In genomic region chr14:69633238-69633637, GRCh38 we compare ENCODE assay signal across 15 cellular contexts. TPM values are rescaled to one million over a fixed set of nuclear protein-coding genes. Genes with fewer than 3 reads are reported as not detected.
DNase-seq lines count a peak whose midpoint lies in the region; ATAC-seq, FAIRE-seq and TF ChIP-seq lines count a peak whose summit lies in the region.
"Had no signal": no experiment of that assay in that cellular context is flagged by ENCODE, and none has a peak within 500 bp of the region (broad histone marks: within the 10 kb centered on the region; RNA-seq: fewer than 3 reads in every experiment).

No MANE protein-coding gene starts in this region.

- H4K5ac ChIP-seq in mesendoderm (ENCODE audit: low read length) = no peak overlapping the region

- peaks cover 79% of the 10 kb centered on the region for H3K4me1 ChIP-seq in HepG2 (ENCODE audit: insufficient read depth, low read length)
- peaks cover 0 to 62% (median 17%) of the 10 kb centered on the region in 4 donors for H3K4me1 ChIP-seq in right lobe of liver
- H3K4me1 ChIP-seq in mesendoderm (ENCODE audit: control insufficient read depth, low read depth, low read length) = peaks cover 10% of the 10 kb centered on the region
- peaks cover 91 to 100% (median 97%) of the 10 kb centered on the region in 4 donors for H3K4me1 ChIP-seq in upper lobe of left lung

- H4K8ac ChIP-seq in mesendoderm (ENCODE audit: low read depth, low read length) = no peak overlapping the region

- no peak overlapping the region for H2BK120ac ChIP-seq in mesendoderm (ENCODE audit: low read depth, low read length)

- peak overlapping the region; percentile 87 for H3K27ac Mint-ChIP-seq in activated T-helper 17 cell treated with anti-CD3 and anti-CD28 coated beads, Interleukin-2, amount 50 U/mL, for 72 hours

- in situ Hi-C loops in HepG2 (cut with HindIII; ENCODE audit: extremely low pct_ligation_motif_present, low pct_unique_long_range_greater_than_20kb) = no loop called here

- peaks cover 5% of the 10 kb centered on the region for H3K79me2 ChIP-seq in HepG2 (ENCODE audit: insufficient read depth, low read length)
- no peaks in the 10 kb centered on the region for H3K79me2 ChIP-seq in mesendoderm (ENCODE audit: control insufficient read depth, insufficient read depth, low read length)

- no peaks in the 10 kb centered on the region for H3K79me1 ChIP-seq in mesendoderm (ENCODE audit: low read length)

- H3K23ac ChIP-seq in mesendoderm (ENCODE audit: low read length) = no peak overlapping the region

- no peaks in the 10 kb centered on the region for H3K9me3 Mint-ChIP-seq in activated T-helper 17 cell treated with anti-CD3 and anti-CD28 coated beads, Interleukin-2, amount 50 U/mL, for 72 hours

- H2AK5ac ChIP-seq in mesendoderm (ENCODE audit: low read length) = no peak overlapping the region

- H3K18ac ChIP-seq in mesendoderm (ENCODE audit: low read length) = no peak overlapping the region

- TF ChIP-seq RAD21 in HepG2 (CRISPR knock-in tag; IDR thresholded peaks at IDR 0.05) = no peak

- H2AFZ ChIP-seq in HepG2 (ENCODE audit: low read length) = no peak overlapping the region

- H3K27ac ChIP-seq in HepG2 (ENCODE audit: extremely low read length, insufficient read depth, low read length) (no peak overlapping the region), right lobe of liver (no peak overlapping the region), mesendoderm (ENCODE audit: low read depth, low read length) (no peak overlapping the region), upper lobe of left lung (peak overlapping the region; percentile 61 to 78 (median 67))
- H3K27ac ChIP-seq: suprapubic skin had no signal

- peak overlapping the region; percentile 80 for H3K4me3 Mint-ChIP-seq in activated T-helper 17 cell treated with anti-CD3 and anti-CD28 coated beads, Interleukin-2, amount 50 U/mL, for 72 hours
- H3K4me3 Mint-ChIP-seq: activated CD8-positive, alpha-beta T cell treated with anti-CD3 and anti-CD28 coated beads, Interleukin-2, amount 10 ng/mL, durations not matched to agents 7 days and 5 days had no signal

- no TSS peak for BruUV-seq in HepG2 (replicated peaks; lab: Mats Ljungman, UMichigan)

- CTCF ChIA-PET in HepG2 (lab: Yijun Ruan, JAX; ENCODE audit: low intra/inter-chr PET ratio, low total read pairs) = no interaction called here

- H3K4me2 ChIP-seq in HepG2 (ENCODE audit: low read depth, low read length) = no peak overlapping the region; the same call in 1 of the 2 replicates
- no peak overlapping the region for H3K4me2 ChIP-seq in mesendoderm (ENCODE audit: low read length)

- H3K36me3 ChIP-seq in HepG2 (replicated peaks in 1 of 2; ENCODE audit: control insufficient read depth in 1 of 2, insufficient read depth in 2 of 2, low read length in 2 of 2) (no peaks in the 10 kb centered on the region), right lobe of liver (no peaks in the 10 kb centered on the region), mesendoderm (ENCODE audit: control insufficient read depth, insufficient read depth, low read length) (no peaks in the 10 kb centered on the region), upper lobe of left lung (no peaks in the 10 kb centered on the region)
- H3K36me3 ChIP-seq: suprapubic skin had no signal

- H3K9ac ChIP-seq in HepG2 (ENCODE audit: insufficient read depth, low read depth, low read length) = no peak overlapping the region
- no peak overlapping the region for H3K9ac ChIP-seq in mesendoderm (ENCODE audit: low read length)

- H3K56ac ChIP-seq in mesendoderm (ENCODE audit: low read length) = no peak overlapping the region

- POLR2A ChIA-PET in HepG2 (lab: Yijun Ruan, JAX) = no interaction called here

- DNase-seq in HepG2 (ENCODE audit: low spot score) = peak; percentile 32
- DNase-seq in right lobe of liver = no peak
- peak; percentile 37 for DNase-seq in mesendoderm
- DNase-seq in upper lobe of left lung = no peak
- DNase-seq in AML-193 (lab: John Stamatoyannopoulos, UW) = no peak
- no peak for DNase-seq in NCI-H146 (lab: John Stamatoyannopoulos, UW)
- DNase-seq: activated CD8-positive, alpha-beta T cell treated with anti-CD3 and anti-CD28 coated beads, Interleukin-2, amount 10 ng/mL, durations not matched to agents 7 days and 5 days; activated gamma-delta T cell; NCI-H1694 treated with DMSO at 0.1 percent for 48 hours had no signal

- intact Hi-C loops in HepG2 (cut with micrococcal nuclease; ENCODE audit: unreplicated experiment) (no loop called here), right lobe of liver (cut with DNase I) (no loop called here)

- peak; percentile 39; the same call in 2 of the 3 replicates for ATAC-seq in HepG2
- ATAC-seq in right lobe of liver = no peak
- ATAC-seq in activated T-helper 17 cell treated with anti-CD3 and anti-CD28 coated beads, Interleukin-2, amount 50 U/mL, for 72 hours (replicated peaks) = no peak
- ATAC-seq in upper lobe of left lung (ENCODE audit: low FRiP score in 2 of 2) = no peak
- ATAC-seq in GM18868 (IDR thresholded peaks at IDR 0.05; ENCODE audit: unreplicated experiment) = no peak
- ATAC-seq: activated CD8-positive, alpha-beta T cell treated with anti-CD3 and anti-CD28 coated beads, Interleukin-2, amount 10 ng/mL, durations not matched to agents 7 days and 5 days had no signal

- no peak for TF ChIP-seq CTCF in HepG2 (CRISPR knock-in tag; IDR thresholded peaks at IDR 0.05)
- TF ChIP-seq CTCF in right lobe of liver (IDR thresholded peaks at IDR 0.05) = no peak
- TF ChIP-seq CTCF in upper lobe of left lung (IDR thresholded peaks at IDR 0.05) = no peak

- no peak overlapping the region for H3K4me3 ChIP-seq in HepG2 (replicated peaks in 1 of 3; ENCODE audit: insufficient read depth in 1 of 3, low read depth in 2 of 3, low read length in 3 of 3)
- no peak overlapping the region for H3K4me3 ChIP-seq in right lobe of liver
- H3K4me3 ChIP-seq in mesendoderm (ENCODE audit: low read length) = no peak overlapping the region
- no peak overlapping the region for H3K4me3 ChIP-seq in upper lobe of left lung
- H3K4me3 ChIP-seq: suprapubic skin had no signal

- WGBS in HepG2 (ENCODE audit: low lambda C conversion rate) = 29% methylated on average over 3 of the region's 4 CpGs
- WGBS in right lobe of liver (ENCODE audit: insufficient coverage, low coverage, low lambda C conversion rate, missing lambda C conversion rate) = 52% methylated on average over 3 of the region's 4 CpGs
- no CpG with 5 or more reads among the region's 4 CpGs for WGBS in mesendoderm (ENCODE audit: extremely low coverage, insufficient coverage, low lambda C conversion rate)
- 36 to 39% methylated on average over 4 of the region's 4 CpGs for WGBS in upper lobe of left lung, 2 donors

- H3K27me3 ChIP-seq in HepG2 (ENCODE audit: control insufficient read depth in 1 of 2, insufficient read depth in 2 of 2, low read length in 2 of 2) (no peaks in the 10 kb centered on the region), right lobe of liver (no peaks in the 10 kb centered on the region), mesendoderm (ENCODE audit: insufficient read depth, low read length, poor library complexity) (no peaks in the 10 kb centered on the region), upper lobe of left lung (no peaks in the 10 kb centered on the region)
- H3K27me3 ChIP-seq: suprapubic skin had no signal

- H3K36me3 Mint-ChIP-seq in activated T-helper 17 cell treated with anti-CD3 and anti-CD28 coated beads, Interleukin-2, amount 50 U/mL, for 72 hours (ENCODE audit: low read depth) = peaks cover 47% of the 10 kb centered on the region

- TF ChIP-seq POLR2A in HepG2 (IDR thresholded peaks at IDR 0.05; ENCODE audit: insufficient read depth in 1 of 2, low read depth in 2 of 2, low read length in 2 of 2) (no peak), right lobe of liver (IDR thresholded peaks at IDR 0.05) (no peak), upper lobe of left lung (IDR thresholded peaks at IDR 0.05) (no peak)

- no peaks in the 10 kb centered on the region for H4K20me1 ChIP-seq in HepG2 (ENCODE audit: insufficient read depth, low read length)

- no peak overlapping the region for H3K4ac ChIP-seq in mesendoderm (ENCODE audit: low read depth, low read length)

- no peak for TF ChIP-seq EP300 in HepG2 (IDR thresholded peaks at IDR 0.05; ENCODE audit: low read depth in 2 of 2, low read length in 2 of 2)
- TF ChIP-seq EP300 in HepG2 (CRISPR knock-in tag; IDR thresholded peaks at IDR 0.05; ENCODE audit: borderline replicate concordance) = no peak
- no peak for TF ChIP-seq EP300 in upper lobe of left lung (IDR thresholded peaks at IDR 0.05)

- H2BK5ac ChIP-seq in mesendoderm (ENCODE audit: low read length) = no peak overlapping the region

- H3K4me1 Mint-ChIP-seq in activated T-helper 17 cell treated with anti-CD3 and anti-CD28 coated beads, Interleukin-2, amount 50 U/mL, for 72 hours = peaks cover 85% of the 10 kb centered on the region

- no peak overlapping the region for H2BK15ac ChIP-seq in mesendoderm (replicated peaks; ENCODE audit: low read depth)

- FAIRE-seq in HepG2 (lab: Jason Lieb, UNC) = peak; percentile 67
- FAIRE-seq: GM18507 had no signal

- no peaks in the 10 kb centered on the region for H3K27me3 Mint-ChIP-seq in activated T-helper 17 cell treated with anti-CD3 and anti-CD28 coated beads, Interleukin-2, amount 50 U/mL, for 72 hours

- H3K9me3 ChIP-seq in HepG2 (ENCODE audit: low read length) (no peaks in the 10 kb centered on the region), right lobe of liver (no peaks in the 10 kb centered on the region), upper lobe of left lung (no peaks in the 10 kb centered on the region)
- H3K9me3 ChIP-seq: suprapubic skin had no signal

RNA-seq across cellular contexts. Expression of gene SUSD6, which starts 21.8 kb away (rescaled TPM):
- total RNA-seq in HepG2 (2016; rRNA removed; fragmentation: Illumina TruSeq; extraction: Trizol) = 4.8 and 7.2 TPM in 2 replicates
- total RNA-seq in HepG2 (2016; cell fraction: cytosol; rRNA removed; fragmentation: Illumina TruSeq; extraction: Trizol; ENCODE audit: low read depth) = 0.53 and 0.71 TPM in 2 replicates
- total RNA-seq in HepG2 (2016; cell fraction: insoluble cytoplasmic fraction; rRNA removed; fragmentation: Illumina TruSeq; extraction: Trizol) = 3.7 and 7.0 TPM in 2 replicates
- 2.4 and 2.6 TPM in 2 replicates for total RNA-seq in HepG2 (2016; cell fraction: membrane; rRNA removed; fragmentation: Illumina TruSeq; extraction: Trizol)
- 11.6 and 12.8 TPM in 2 replicates for total RNA-seq in HepG2 (2016; cell fraction: nucleus; rRNA removed; fragmentation: Illumina TruSeq; extraction: Trizol)
- 7.4 and 9.4 TPM in 2 replicates for polyA plus RNA-seq in HepG2 (2011; rRNA removed)
- polyA plus RNA-seq in HepG2 (2011; cell fraction: cytosol; rRNA removed) = 3.9 and 4.6 TPM in 2 replicates
- polyA plus RNA-seq in HepG2 (2011; cell fraction: nucleus; rRNA removed) = 17.5 and 19.4 TPM in 2 replicates
- 5.8 and 6.9 TPM in 2 replicates for polyA plus RNA-seq in HepG2 (2012)
- 0.43 and 0.46 TPM in 2 replicates for polyA plus RNA-seq in HepG2 (2016; cell fraction: cytosol; fragmentation: Illumina TruSeq; extraction: Trizol; ENCODE audit: low read depth)
- 3.1 and 3.3 TPM in 2 replicates for polyA plus RNA-seq in HepG2 (2016; cell fraction: insoluble cytoplasmic fraction; fragmentation: Illumina TruSeq; extraction: Trizol; ENCODE audit: low read depth)
- 0.96 and 1.2 TPM in 2 replicates for polyA plus RNA-seq in HepG2 (2016; cell fraction: membrane; fragmentation: Illumina TruSeq; extraction: Trizol; ENCODE audit: low read depth)
- polyA plus RNA-seq in HepG2 (2016; cell fraction: nucleus; fragmentation: Illumina TruSeq; extraction: Trizol; ENCODE audit: insufficient read depth, low read depth) = 14.7 and 15.5 TPM in 2 replicates
- 7.6 and 16.1 TPM in 2 replicates for polyA minus RNA-seq in HepG2 (2011; rRNA and poly(A)+ RNA removed; ENCODE audit: low replicate concordance)
- 5.3 and 6.9 TPM in 2 replicates for polyA minus RNA-seq in HepG2 (2011; cell fraction: cytosol; rRNA and poly(A)+ RNA removed)
- 12.5 and 13.1 TPM in 2 replicates for polyA minus RNA-seq in HepG2 (2011; cell fraction: nucleus; rRNA and poly(A)+ RNA removed)
- total RNA-seq in right lobe of liver = 10 to 100 TPM in 5 of 6 experiments, 1 to 10 TPM in 1; 9.6 to 17.4 (median 12.5) TPM
- total RNA-seq in activated T-helper 17 cell treated with anti-CD3 and anti-CD28 coated beads, Interleukin-2, amount 50 U/mL, for 72 hours = 10 to 100 TPM; 76.9 to 96.4 TPM
- 2.9 TPM for polyA plus RNA-seq in mesendoderm (2013, experiment 1 of 2)
- 2.6 TPM for polyA plus RNA-seq in mesendoderm (2013, experiment 2 of 2)
- total RNA-seq in upper lobe of left lung = 10 to 100 TPM; 63.4 to 90.4 (median 81.6) TPM

RNA-seq across cellular contexts. Expression of gene CCDC177, which starts 58.6 kb away (rescaled TPM):
- not detected in 2 replicates for total RNA-seq in HepG2 (2016; rRNA removed; fragmentation: Illumina TruSeq; extraction: Trizol)
- total RNA-seq in HepG2 (2016; cell fraction: cytosol; rRNA removed; fragmentation: Illumina TruSeq; extraction: Trizol; ENCODE audit: low read depth) = not detected in 2 replicates
- total RNA-seq in HepG2 (2016; cell fraction: insoluble cytoplasmic fraction; rRNA removed; fragmentation: Illumina TruSeq; extraction: Trizol) = not detected in 2 replicates
- total RNA-seq in HepG2 (2016; cell fraction: membrane; rRNA removed; fragmentation: Illumina TruSeq; extraction: Trizol) = not detected in 2 replicates
- not detected in 2 replicates for total RNA-seq in HepG2 (2016; cell fraction: nucleus; rRNA removed; fragmentation: Illumina TruSeq; extraction: Trizol)
- not detected in 2 replicates for polyA plus RNA-seq in HepG2 (2011; rRNA removed)
- not detected in 2 replicates for polyA plus RNA-seq in HepG2 (2011; cell fraction: cytosol; rRNA removed)
- polyA plus RNA-seq in HepG2 (2011; cell fraction: nucleus; rRNA removed) = not detected in 2 replicates
- polyA plus RNA-seq in HepG2 (2012) = not detected in 2 replicates
- not detected in 2 replicates for polyA plus RNA-seq in HepG2 (2016; cell fraction: cytosol; fragmentation: Illumina TruSeq; extraction: Trizol; ENCODE audit: low read depth)
- not detected in 2 replicates for polyA plus RNA-seq in HepG2 (2016; cell fraction: insoluble cytoplasmic fraction; fragmentation: Illumina TruSeq; extraction: Trizol; ENCODE audit: low read depth)
- polyA plus RNA-seq in HepG2 (2016; cell fraction: membrane; fragmentation: Illumina TruSeq; extraction: Trizol; ENCODE audit: low read depth) = not detected in 2 replicates
- polyA plus RNA-seq in HepG2 (2016; cell fraction: nucleus; fragmentation: Illumina TruSeq; extraction: Trizol; ENCODE audit: insufficient read depth, low read depth) = not detected in 2 replicates
- 0.33 TPM in 1 of 2 replicates, not detected in the other for polyA minus RNA-seq in HepG2 (2011; rRNA and poly(A)+ RNA removed; ENCODE audit: low replicate concordance)
- polyA minus RNA-seq in HepG2 (2011; cell fraction: cytosol; rRNA and poly(A)+ RNA removed) = not detected in 2 replicates
- not detected in 2 replicates for polyA minus RNA-seq in HepG2 (2011; cell fraction: nucleus; rRNA and poly(A)+ RNA removed)
- under 1 TPM in 3 of 6 experiments, not detected in 3; 0.06 to 0.11 (median 0.07) TPM for total RNA-seq in right lobe of liver
- not detected for total RNA-seq in activated T-helper 17 cell treated with anti-CD3 and anti-CD28 coated beads, Interleukin-2, amount 50 U/mL, for 72 hours
- polyA plus RNA-seq in mesendoderm (2013, experiment 1 of 2) = 2.1 TPM
- polyA plus RNA-seq in mesendoderm (2013, experiment 2 of 2) = 1.8 TPM
- not detected for total RNA-seq in upper lobe of left lung
- total RNA-seq: activated CD8-positive, alpha-beta T cell treated with anti-CD3 and anti-CD28 coated beads, Interleukin-2, amount 10 ng/mL, durations not matched to agents 7 days and 5 days; myocyte; renal cortical epithelial cell had no signal

Comparison
In these comparisons a context has a peak if more than half of its experiments do, and no peak if none do; other contexts are left out.
1. DNase-seq: peak in HepG2 (single experiment) and mesendoderm (single experiment); none in right lobe of liver (0 of 3), upper lobe of left lung (0 of 2), AML-193 (0 of 2) and NCI-H146 (single experiment).
2. H3K27ac ChIP-seq: peak in upper lobe of left lung (4 of 4); none in HepG2 (single experiment), right lobe of liver (0 of 3) and mesendoderm (single experiment).